ENCODE assay signal across 13 cellular contexts in genomic region chr17:50834786-50835562, GRCh38. TPM values are rescaled to one million over a fixed set of nuclear protein-coding genes. Genes with fewer than 3 reads are reported as not detected.
DNase-seq lines count a peak whose midpoint lies in the region; ATAC-seq and TF ChIP-seq lines count a peak whose summit lies in the region.
"Had no signal": no experiment of that assay in that cellular context is flagged by ENCODE, and none has a peak within 500 bp of the region (broad histone marks: within the 10 kb centered on the region; RNA-seq: fewer than 3 reads in every experiment).

No MANE protein-coding gene starts in this region.

- H3K27me3 ChIP-seq in lower lobe of right lung (ENCODE audit: low read depth) (peaks cover 8% of the 10 kb centered on the region), thoracic aorta (replicated peaks; ENCODE audit: insufficient read depth) (no peaks in the 10 kb centered on the region)

- H3K4me1 ChIP-seq in lower lobe of right lung (no peaks in the 10 kb centered on the region), thoracic aorta (ENCODE audit: control insufficient read depth in 1 of 2, low read depth in 2 of 2) (no peaks in the 10 kb centered on the region)
- H3K4me1 ChIP-seq: A549 had no signal

- H3K9me3 Mint-ChIP-seq in activated CD8-positive, alpha-beta T cell treated with anti-CD3 and anti-CD28 coated beads for 36 hours: no peaks in the 10 kb centered on the region
- H3K9me3 Mint-ChIP-seq in activated T-cell treated with anti-CD3 and anti-CD28 coated beads, Interleukin-2, amount 50 U/mL, for 72 hours: no peaks in the 10 kb centered on the region
- H3K9me3 Mint-ChIP-seq: IgD-negative memory B cell had no signal

- POLR2A ChIA-PET in activated CD8-positive, alpha-beta T cell treated with anti-CD3 and anti-CD28 coated beads for 36 hours (lab: Charles Lee): interaction anchor here (1.0 kb wide), 1 partner anchor 23 kb away, joined by 3 read pairs; no protein-coding TSS in a partner anchor

- H3K4me1 Mint-ChIP-seq in activated CD8-positive, alpha-beta T cell treated with anti-CD3 and anti-CD28 coated beads for 36 hours (ENCODE audit: low read depth): no peaks in the 10 kb centered on the region
- H3K4me1 Mint-ChIP-seq in activated T-cell treated with anti-CD3 and anti-CD28 coated beads, Interleukin-2, amount 50 U/mL, for 72 hours (ENCODE audit: low read depth): peaks cover 5% of the 10 kb centered on the region

- no peaks in the 10 kb centered on the region for H3K36me3 ChIP-seq in lower lobe of right lung
- H3K36me3 ChIP-seq in thoracic aorta: no peaks in the 10 kb centered on the region

- CTCF ChIA-PET in activated CD8-positive, alpha-beta T cell treated with anti-CD3 and anti-CD28 coated beads for 36 hours (lab: Charles Lee): interaction anchor here (0.7 to 1.2 kb wide), 3 partner anchors 14 to 170 kb away, joined by 3 read pairs; no protein-coding TSS in a partner anchor

- H3K4me3 ChIP-seq in lower lobe of right lung (peak overlapping the region; percentile 31), thoracic aorta (peak overlapping the region; percentile 71)
- H3K4me3 ChIP-seq: A549, GM12878 had no signal

- H3K9me3 ChIP-seq in lower lobe of right lung: no peaks in the 10 kb centered on the region
- H3K9me3 ChIP-seq in thoracic aorta: no peaks in the 10 kb centered on the region
- H3K9me3 ChIP-seq: A549 had no signal

- no peaks in the 10 kb centered on the region for H3K36me3 Mint-ChIP-seq in activated CD8-positive, alpha-beta T cell treated with anti-CD3 and anti-CD28 coated beads for 36 hours (ENCODE audit: low read depth)
- H3K36me3 Mint-ChIP-seq in activated T-cell treated with anti-CD3 and anti-CD28 coated beads, Interleukin-2, amount 50 U/mL, for 72 hours (ENCODE audit: insufficient read depth in 2 of 2): no peaks in the 10 kb centered on the region
- H3K36me3 Mint-ChIP-seq: IgD-negative memory B cell had no signal

- peaks cover 4% of the 10 kb centered on the region for H3K27me3 Mint-ChIP-seq in activated CD8-positive, alpha-beta T cell treated with anti-CD3 and anti-CD28 coated beads for 36 hours
- peaks cover 12% of the 10 kb centered on the region for H3K27me3 Mint-ChIP-seq in activated T-cell treated with anti-CD3 and anti-CD28 coated beads, Interleukin-2, amount 50 U/mL, for 72 hours (ENCODE audit: low read depth)

- H3K27ac ChIP-seq in lower lobe of right lung: no peak overlapping the region
- H3K27ac ChIP-seq in thoracic aorta: no peak overlapping the region
- H3K27ac ChIP-seq: A549 had no signal

- no peak overlapping the region for H3K27ac Mint-ChIP-seq in activated CD8-positive, alpha-beta T cell treated with anti-CD3 and anti-CD28 coated beads for 36 hours
- no peak overlapping the region for H3K27ac Mint-ChIP-seq in activated T-cell treated with anti-CD3 and anti-CD28 coated beads, Interleukin-2, amount 50 U/mL, for 72 hours
- H3K27ac Mint-ChIP-seq: IgD-negative memory B cell had no signal

- intact Hi-C loops in lower lobe of right lung (cut with DNase I): no loop called here
- intact Hi-C loops in activated CD8-positive, alpha-beta T cell treated with anti-CD3 and anti-CD28 coated beads for 36 hours (cut with micrococcal nuclease): no loop called here

- TF ChIP-seq CTCF in lower lobe of right lung (IDR thresholded peaks at IDR 0.05) (no peak), thoracic aorta (IDR thresholded peaks at IDR 0.05) (no peak)
- no peak for TF ChIP-seq CTCF in activated CD8-positive, alpha-beta T cell treated with anti-CD3 and anti-CD28 coated beads for 36 hours (IDR thresholded peaks at IDR 0.05)

- peak in 1 of 2 donors; percentile 16 for ATAC-seq in lower lobe of right lung
- ATAC-seq in thoracic aorta (ENCODE audit: insufficient number of reproducible peaks, low FRiP score, low read depth): no peak
- no peak for ATAC-seq in activated CD8-positive, alpha-beta T cell treated with anti-CD3 and anti-CD28 coated beads for 36 hours
- ATAC-seq in activated T-cell treated with anti-CD3 and anti-CD28 coated beads, Interleukin-2, amount 50 U/mL, for 72 hours (replicated peaks in 1 of 2): no peak
- ATAC-seq: GM12878 had no signal

- peak; percentile 21 for DNase-seq in NCI-H2107 treated with DMSO at 0.1 percent for 48 hours (lab: John Stamatoyannopoulos, UW; ENCODE audit: unreplicated experiment)
- no peak for DNase-seq in NCI-H2107 (lab: John Stamatoyannopoulos, UW)
- DNase-seq in dermis blood vessel endothelial cell: peak; percentile 19
- DNase-seq in lower lobe of right lung: no peak
- DNase-seq in thoracic aorta (ENCODE audit: low spot score): no peak
- DNase-seq in NCI-H2196 (lab: John Stamatoyannopoulos, UW; ENCODE audit: unreplicated experiment): no peak
- DNase-seq in activated CD8-positive, alpha-beta T cell treated with anti-CD3 and anti-CD28 coated beads for 36 hours: no peak
- DNase-seq in activated T-cell treated with anti-CD3 and anti-CD28 coated beads, Interleukin-2, amount 50 U/mL, for 72 hours: no peak
- DNase-seq: activated CD4-positive, alpha-beta T cell treated with anti-CD3 and anti-CD28 coated beads for 1 hour had no signal

- no peak overlapping the region for H3K4me3 Mint-ChIP-seq in activated CD8-positive, alpha-beta T cell treated with anti-CD3 and anti-CD28 coated beads for 36 hours
- no peak overlapping the region for H3K4me3 Mint-ChIP-seq in activated T-cell treated with anti-CD3 and anti-CD28 coated beads, Interleukin-2, amount 50 U/mL, for 72 hours
- H3K4me3 Mint-ChIP-seq: IgD-negative memory B cell had no signal

RNA-seq across cellular contexts. Expression of gene WFIKKN2, which starts 0.4 kb away (rescaled TPM):
- total RNA-seq in dermis blood vessel endothelial cell: not detected in 2 replicates
- 0.35 TPM for total RNA-seq in lower lobe of right lung
- total RNA-seq in thoracic aorta: under 1 TPM in 1 of 2 donors, not detected in 1; 0.14 TPM
- total RNA-seq in activated CD8-positive, alpha-beta T cell treated with anti-CD3 and anti-CD28 coated beads for 36 hours: not detected
- total RNA-seq in activated T-cell treated with anti-CD3 and anti-CD28 coated beads, Interleukin-2, amount 50 U/mL, for 72 hours: not detected
- total RNA-seq: OCI-LY7 had no signal

RNA-seq across cellular contexts. Expression of gene TOB1, which starts 31.2 kb away (rescaled TPM):
- total RNA-seq in dermis blood vessel endothelial cell: 2.9 and 4.4 TPM in 2 replicates
- 72.9 TPM for total RNA-seq in lower lobe of right lung
- 10 to 100 TPM; 19.8 to 24.3 TPM for total RNA-seq in thoracic aorta
- total RNA-seq in activated CD8-positive, alpha-beta T cell treated with anti-CD3 and anti-CD28 coated beads for 36 hours: 10 to 100 TPM; 34.4 to 40.5 TPM
- 10 to 100 TPM; 57.3 to 68.9 TPM for total RNA-seq in activated T-cell treated with anti-CD3 and anti-CD28 coated beads, Interleukin-2, amount 50 U/mL, for 72 hours

Comparison
In these comparisons a context has a peak if more than half of its experiments do, and no peak if none do; other contexts are left out.
1. DNase-seq: peak in NCI-H2107 treated with DMSO at 0.1 percent for 48 hours (single experiment) and dermis blood vessel endothelial cell (single experiment); none in NCI-H2107 (single experiment), lower lobe of right lung (single experiment), thoracic aorta (single experiment), NCI-H2196 (single experiment), activated CD8-positive, alpha-beta T cell treated with anti-CD3 and anti-CD28 coated beads for 36 hours (single experiment) and activated T-cell treated with anti-CD3 and anti-CD28 coated beads, Interleukin-2, amount 50 U/mL, for 72 hours (0 of 2).